In genomic region chr17:3385869-3386816, GRCh38 we compare ENCODE assay signal across 14 cellular contexts. TPM values are rescaled to one million over a fixed set of nuclear protein-coding genes. Genes with fewer than 3 reads are reported as not detected.
DNase-seq lines count a peak whose midpoint lies in the region; ATAC-seq and TF ChIP-seq lines count a peak whose summit lies in the region.
"Had no signal": no experiment of that assay in that cellular context is flagged by ENCODE, and none has a peak within 500 bp of the region (broad histone marks: within the 10 kb centered on the region; RNA-seq: fewer than 3 reads in every experiment).

Gene OR3A2 (minus strand): TSS chr17:3386308.

- H3K4me3 ChIP-seq in rectal smooth muscle tissue (ENCODE audit: low read length), result peak within 1 kb of the TSS; percentile 32

- H3K9ac ChIP-seq in rectal smooth muscle tissue (ENCODE audit: low read length), result no peak within 1 kb of the TSS

- H3K4me1 Mint-ChIP-seq in CD4-positive, alpha-beta T cell (ENCODE audit: low read depth), result peaks cover 6% of the 10 kb centered on the region
- H3K4me1 Mint-ChIP-seq in activated B cell treated with CpG ODN at 0.5 μM for 24 hours, result no peaks in the 10 kb centered on the region

- no peaks in the 10 kb centered on the region for H3K4me1 ChIP-seq in rectal smooth muscle tissue (ENCODE audit: control insufficient read depth, insufficient read depth, low read length)
- H3K4me1 ChIP-seq: esophagus muscularis mucosa had no signal

- no peaks in the 10 kb centered on the region for H3K36me3 Mint-ChIP-seq in CD4-positive, alpha-beta T cell (ENCODE audit: low read depth)
- no peaks in the 10 kb centered on the region for H3K36me3 Mint-ChIP-seq in activated B cell treated with CpG ODN at 0.5 μM for 24 hours (ENCODE audit: low read depth)

- peak within 1 kb of the TSS; percentile 74 for H3K27ac Mint-ChIP-seq in CD4-positive, alpha-beta T cell
- H3K27ac Mint-ChIP-seq in activated B cell treated with CpG ODN at 0.5 μM for 24 hours, result no peak within 1 kb of the TSS

- H3K9me3 Mint-ChIP-seq in CD4-positive, alpha-beta T cell, result no peaks in the 10 kb centered on the region
- no peaks in the 10 kb centered on the region for H3K9me3 Mint-ChIP-seq in activated B cell treated with CpG ODN at 0.5 μM for 24 hours

- H3K4me3 Mint-ChIP-seq in CD4-positive, alpha-beta T cell, result peak within 1 kb of the TSS; percentile 83
- H3K4me3 Mint-ChIP-seq in activated B cell treated with CpG ODN at 0.5 μM for 24 hours, result peak within 1 kb of the TSS; percentile 59

- H3K36me3 ChIP-seq in rectal smooth muscle tissue (ENCODE audit: control insufficient read depth, insufficient read depth, low read length), result no peaks in the 10 kb centered on the region
- H3K36me3 ChIP-seq: esophagus muscularis mucosa had no signal

- POLR2A ChIA-PET in CD4-positive, alpha-beta T cell (lab: Charles Lee), result no interaction called here
- POLR2A ChIA-PET in activated B cell treated with CpG ODN at 0.5 μM for 24 hours (lab: Charles Lee), result no interaction called here

- H3K27me3 Mint-ChIP-seq in CD4-positive, alpha-beta T cell, result peaks cover 66% of the 10 kb centered on the region
- peaks cover 34% of the 10 kb centered on the region for H3K27me3 Mint-ChIP-seq in activated B cell treated with CpG ODN at 0.5 μM for 24 hours

- intact Hi-C loops in CD4-positive, alpha-beta T cell (cut with DNase I, micrococcal nuclease), result no loop called here
- intact Hi-C loops in activated B cell treated with CpG ODN at 0.5 μM for 24 hours (cut with micrococcal nuclease), result no loop called here

- no peaks in the 10 kb centered on the region for H3K9me3 ChIP-seq in CD4-positive, alpha-beta T cell (ENCODE audit: control insufficient read depth, low read length)
- H3K9me3 ChIP-seq: esophagus muscularis mucosa had no signal

- peak; percentile 89 for ATAC-seq in CD4-positive, alpha-beta T cell (ENCODE audit: poor library complexity)
- ATAC-seq in activated B cell treated with CpG ODN at 0.5 μM for 24 hours (ENCODE audit: low read depth), result peak; percentile 61
- ATAC-seq: left lobe of liver had no signal

- H3K27me3 ChIP-seq in CD4-positive, alpha-beta T cell (ENCODE audit: control insufficient read depth, insufficient read depth, low read length), result no peaks in the 10 kb centered on the region
- H3K27me3 ChIP-seq in rectal smooth muscle tissue (ENCODE audit: control insufficient read depth, insufficient read depth, low read length), result no peaks in the 10 kb centered on the region

- CTCF ChIA-PET in CD4-positive, alpha-beta T cell (lab: Charles Lee), result no interaction called here
- CTCF ChIA-PET in activated B cell treated with CpG ODN at 0.5 μM for 24 hours (lab: Charles Lee), result no interaction called here

- no peak within 1 kb of the TSS for H3K27ac ChIP-seq in CD4-positive, alpha-beta T cell (ENCODE audit: low read depth, low read length)
- H3K27ac ChIP-seq in rectal smooth muscle tissue (ENCODE audit: low read depth, low read length), result no peak within 1 kb of the TSS
- H3K27ac ChIP-seq: esophagus muscularis mucosa, VCaP had no signal

- no peak for TF ChIP-seq CTCF in CD4-positive, alpha-beta T cell (IDR thresholded peaks at IDR 0.05)
- TF ChIP-seq CTCF in activated B cell treated with CpG ODN at 0.5 μM for 24 hours (IDR thresholded peaks at IDR 0.05), result no peak

- DNase-seq in CD4-positive, alpha-beta T cell, result peak in 5 of 10 experiments; percentile 6 to 33 (median 14)
- DNase-seq in activated B cell treated with CpG ODN at 0.5 μM for 24 hours (no peak), CD1c-positive myeloid dendritic cell (ENCODE audit: extremely low spot score) (no peak), medulla oblongata (ENCODE audit: extremely low spot score) (no peak), AG20443 (ENCODE audit: low spot score) (no peak), erythroblast (lab: John Stamatoyannopoulos, UW) (no peak)
- peak; percentile 34 for DNase-seq in central memory CD4-positive, alpha-beta T cell
- DNase-seq: NCI-H187 treated with DMSO at 0.1 percent for 48 hours had no signal

- no peak for TF ChIP-seq POLR2A in erythroblast (IDR thresholded peaks at IDR 0.05; ENCODE audit: low read length)

RNA-seq across cellular contexts. Expression of gene OR3A2, which starts in this region (rescaled TPM):
- 1 to 10 TPM in 1 of 2 experiments, under 1 TPM in 1; 0.55 to 1.3 TPM for total RNA-seq in CD4-positive, alpha-beta T cell
- 0.64 and 2.2 TPM in 2 replicates for total RNA-seq in activated B cell treated with CpG ODN at 0.5 μM for 24 hours
- total RNA-seq: left lobe of liver, OCI-LY7, renal cortical epithelial cell had no signal
